8 cellular contexts compared by ENCODE assay signal in the genomic region with DNA sequence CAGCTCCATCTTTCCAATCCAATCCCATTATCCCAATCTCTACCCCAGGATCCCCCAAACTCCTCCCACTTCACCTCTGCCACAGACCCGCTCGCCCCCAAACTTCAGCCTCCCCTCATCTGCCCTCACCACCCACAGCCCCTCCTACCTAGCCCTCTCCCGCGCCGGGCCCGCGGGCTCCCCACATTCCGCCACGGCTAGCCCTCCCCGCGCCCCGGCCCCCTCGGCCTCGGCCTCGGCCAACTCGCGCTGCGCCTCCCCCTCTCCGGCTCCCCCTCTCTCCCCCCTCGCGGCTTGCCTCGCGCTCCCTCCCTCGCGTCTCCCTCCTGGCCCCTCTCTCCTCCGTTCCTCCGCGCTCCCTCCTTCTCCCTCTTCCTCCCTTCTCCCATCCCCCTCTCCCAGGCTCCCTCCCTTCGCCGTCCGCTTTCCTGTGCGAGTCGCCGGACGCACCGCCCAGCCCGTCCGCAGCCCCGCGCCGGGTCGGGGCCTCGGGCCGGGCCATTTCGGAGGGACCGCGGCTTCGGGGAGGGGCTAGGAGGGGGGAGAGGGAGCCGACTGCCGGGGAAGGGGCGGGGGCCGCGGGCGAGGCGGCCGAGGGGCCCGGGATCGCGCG. TPM values are rescaled to one million over a fixed set of nuclear protein-coding genes. Genes with fewer than 3 reads are reported as not detected.
DNase-seq lines count a peak whose midpoint lies in the region; ATAC-seq and TF ChIP-seq lines count a peak whose summit lies in the region.

A gene with protein sequence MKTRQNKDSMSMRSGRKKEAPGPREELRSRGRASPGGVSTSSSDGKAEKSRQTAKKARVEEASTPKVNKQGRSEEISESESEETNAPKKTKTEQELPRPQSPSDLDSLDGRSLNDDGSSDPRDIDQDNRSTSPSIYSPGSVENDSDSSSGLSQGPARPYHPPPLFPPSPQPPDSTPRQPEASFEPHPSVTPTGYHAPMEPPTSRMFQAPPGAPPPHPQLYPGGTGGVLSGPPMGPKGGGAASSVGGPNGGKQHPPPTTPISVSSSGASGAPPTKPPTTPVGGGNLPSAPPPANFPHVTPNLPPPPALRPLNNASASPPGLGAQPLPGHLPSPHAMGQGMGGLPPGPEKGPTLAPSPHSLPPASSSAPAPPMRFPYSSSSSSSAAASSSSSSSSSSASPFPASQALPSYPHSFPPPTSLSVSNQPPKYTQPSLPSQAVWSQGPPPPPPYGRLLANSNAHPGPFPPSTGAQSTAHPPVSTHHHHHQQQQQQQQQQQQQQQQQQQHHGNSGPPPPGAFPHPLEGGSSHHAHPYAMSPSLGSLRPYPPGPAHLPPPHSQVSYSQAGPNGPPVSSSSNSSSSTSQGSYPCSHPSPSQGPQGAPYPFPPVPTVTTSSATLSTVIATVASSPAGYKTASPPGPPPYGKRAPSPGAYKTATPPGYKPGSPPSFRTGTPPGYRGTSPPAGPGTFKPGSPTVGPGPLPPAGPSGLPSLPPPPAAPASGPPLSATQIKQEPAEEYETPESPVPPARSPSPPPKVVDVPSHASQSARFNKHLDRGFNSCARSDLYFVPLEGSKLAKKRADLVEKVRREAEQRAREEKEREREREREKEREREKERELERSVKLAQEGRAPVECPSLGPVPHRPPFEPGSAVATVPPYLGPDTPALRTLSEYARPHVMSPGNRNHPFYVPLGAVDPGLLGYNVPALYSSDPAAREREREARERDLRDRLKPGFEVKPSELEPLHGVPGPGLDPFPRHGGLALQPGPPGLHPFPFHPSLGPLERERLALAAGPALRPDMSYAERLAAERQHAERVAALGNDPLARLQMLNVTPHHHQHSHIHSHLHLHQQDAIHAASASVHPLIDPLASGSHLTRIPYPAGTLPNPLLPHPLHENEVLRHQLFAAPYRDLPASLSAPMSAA (N-terminal part only) (plus strand): TSS at position 581 of the 613 bp plus-strand sequence. CDS start 6,043 bp downstream, outside the sequence.

- H3K36me3 ChIP-seq in WERI-Rb-1: peaks cover 31% of the 10 kb centered on the region
- peaks cover 3% of the 10 kb centered on the region for H3K36me3 ChIP-seq in ectodermal cell (ENCODE audit: control insufficient read depth, insufficient read depth, low read length)
- no peaks in the 10 kb centered on the region for H3K36me3 ChIP-seq in liver (ENCODE audit: control insufficient read depth in 4 of 4, insufficient read depth in 3 of 4, low read depth in 1 of 4, low read length in 3 of 4)

- H3K4me1 Mint-ChIP-seq in stimulated activated memory B cell treated with anti-CD40 and anti-IgM and Interleukin-4, amounts not matched to agents 10 μg/mL and 1 μg/mL and 100 μg/mL, for 72 hours: peaks cover 74% of the 10 kb centered on the region

- peaks cover 5% of the 10 kb centered on the region for H3K36me3 Mint-ChIP-seq in stimulated activated memory B cell treated with anti-CD40 and anti-IgM and Interleukin-4, amounts not matched to agents 10 μg/mL and 1 μg/mL and 100 μg/mL, for 72 hours

- H3K27me3 Mint-ChIP-seq in stimulated activated memory B cell treated with anti-CD40 and anti-IgM and Interleukin-4, amounts not matched to agents 10 μg/mL and 1 μg/mL and 100 μg/mL, for 72 hours: no peaks in the 10 kb centered on the region

- peak within 1 kb of the TSS; percentile 91 for H3K4me3 Mint-ChIP-seq in stimulated activated memory B cell treated with anti-CD40 and anti-IgM and Interleukin-4, amounts not matched to agents 10 μg/mL and 1 μg/mL and 100 μg/mL, for 72 hours

- no peaks in the 10 kb centered on the region for H3K27me3 ChIP-seq in WERI-Rb-1 (ENCODE audit: insufficient read depth, low read depth, severe bottlenecking)
- no peaks in the 10 kb centered on the region for H3K27me3 ChIP-seq in ectodermal cell (ENCODE audit: control insufficient read depth, insufficient read depth, low read length, poor library complexity, severe bottlenecking)
- no peaks in the 10 kb centered on the region for H3K27me3 ChIP-seq in liver (ENCODE audit: control insufficient read depth in 4 of 4, insufficient read depth in 4 of 4, low read length in 3 of 4)

- H3K27ac ChIP-seq in WERI-Rb-1 (peak within 1 kb of the TSS; percentile 94), ectodermal cell (ENCODE audit: insufficient read depth, low read depth, low read length, poor library complexity, severe bottlenecking) (peak within 1 kb of the TSS; percentile 75), liver (ENCODE audit: low read depth in 1 of 2, low read length in 2 of 2) (peak within 1 kb of the TSS; percentile 89 to 93)

- TF ChIP-seq CTCF in WERI-Rb-1 (IDR thresholded peaks at IDR 0.05; ENCODE audit: low read depth, low read length): no peak
- TF ChIP-seq CTCF in liver (IDR thresholded peaks at IDR 0.05; ENCODE audit: low read depth, low read length, missing input control): no peak

- peak within 1 kb of the TSS; percentile 92 for H3K27ac Mint-ChIP-seq in stimulated activated memory B cell treated with anti-CD40 and anti-IgM and Interleukin-4, amounts not matched to agents 10 μg/mL and 1 μg/mL and 100 μg/mL, for 72 hours

- WGBS in ectodermal cell, 2 experiments: 0% methylated on average over 60 of the region's 60 CpGs
- under 1% methylated on average over 60 of the region's 60 CpGs for WGBS in liver

- TF ChIP-seq RAD21 in liver (IDR thresholded peaks at IDR 0.05): no peak

- H3K4me3 ChIP-seq in WERI-Rb-1 (ENCODE audit: low read depth, low read length) (peak within 1 kb of the TSS; percentile 71), ectodermal cell (ENCODE audit: insufficient read depth, low read depth, low read length) (peak within 1 kb of the TSS; percentile 84), liver (ENCODE audit: low read depth in 1 of 3, low read length in 3 of 3) (peak within 1 kb of the TSS; percentile 78 to 88 (median 80))

- no peaks in the 10 kb centered on the region for H3K9me3 ChIP-seq in WERI-Rb-1 (ENCODE audit: severe bottlenecking)
- no peaks in the 10 kb centered on the region for H3K9me3 ChIP-seq in ectodermal cell (ENCODE audit: control insufficient read depth, low read length)
- no peaks in the 10 kb centered on the region for H3K9me3 ChIP-seq in liver (ENCODE audit: control insufficient read depth in 4 of 4, low read length in 3 of 4)

- no peaks in the 10 kb centered on the region for H3K9me3 Mint-ChIP-seq in stimulated activated memory B cell treated with anti-CD40 and anti-IgM and Interleukin-4, amounts not matched to agents 10 μg/mL and 1 μg/mL and 100 μg/mL, for 72 hours

- H3K4me1 ChIP-seq in ectodermal cell (ENCODE audit: control insufficient read depth, insufficient read depth, low read length) (peaks cover 36% of the 10 kb centered on the region), liver (ENCODE audit: control insufficient read depth in 4 of 4, insufficient read depth in 4 of 4, low read length in 3 of 4) (peaks cover 9 to 60% (median 50%) of the 10 kb centered on the region in 4 donors)

- peak within 1 kb of the TSS; percentile 35 to 66 for H3K9ac ChIP-seq in liver (ENCODE audit: low read depth in 1 of 2, low read length in 2 of 2)

- peak; percentile 64 for ATAC-seq in stimulated activated memory B cell treated with anti-CD40 and anti-IgM and Interleukin-4, amounts not matched to agents 10 μg/mL and 1 μg/mL and 100 μg/mL, for 72 hours

- peak; percentile 19 for DNase-seq in DMS153 (lab: John Stamatoyannopoulos, UW)
- no peak for DNase-seq in DMS153 treated with DMSO at 0.1 percent for 48 hours (lab: John Stamatoyannopoulos, UW; ENCODE audit: unreplicated experiment)
- peak; percentile 19 for DNase-seq in MV-4-11 (lab: John Stamatoyannopoulos, UW)
- DNase-seq in WERI-Rb-1: peak; percentile 87
- no peak for DNase-seq in NK-92 (lab: John Stamatoyannopoulos, UW; ENCODE audit: unreplicated experiment)

TF ChIP-seq in liver, 16 proteins besides CTCF, POLR2A, EP300 and RAD21:
- TF ChIP-seq, protein P1, sequence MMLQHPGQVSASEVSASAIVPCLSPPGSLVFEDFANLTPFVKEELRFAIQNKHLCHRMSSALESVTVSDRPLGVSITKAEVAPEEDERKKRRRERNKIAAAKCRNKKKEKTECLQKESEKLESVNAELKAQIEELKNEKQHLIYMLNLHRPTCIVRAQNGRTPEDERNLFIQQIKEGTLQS (IDR thresholded peaks at IDR 0.05): no peak
- TF ChIP-seq, protein P2, sequence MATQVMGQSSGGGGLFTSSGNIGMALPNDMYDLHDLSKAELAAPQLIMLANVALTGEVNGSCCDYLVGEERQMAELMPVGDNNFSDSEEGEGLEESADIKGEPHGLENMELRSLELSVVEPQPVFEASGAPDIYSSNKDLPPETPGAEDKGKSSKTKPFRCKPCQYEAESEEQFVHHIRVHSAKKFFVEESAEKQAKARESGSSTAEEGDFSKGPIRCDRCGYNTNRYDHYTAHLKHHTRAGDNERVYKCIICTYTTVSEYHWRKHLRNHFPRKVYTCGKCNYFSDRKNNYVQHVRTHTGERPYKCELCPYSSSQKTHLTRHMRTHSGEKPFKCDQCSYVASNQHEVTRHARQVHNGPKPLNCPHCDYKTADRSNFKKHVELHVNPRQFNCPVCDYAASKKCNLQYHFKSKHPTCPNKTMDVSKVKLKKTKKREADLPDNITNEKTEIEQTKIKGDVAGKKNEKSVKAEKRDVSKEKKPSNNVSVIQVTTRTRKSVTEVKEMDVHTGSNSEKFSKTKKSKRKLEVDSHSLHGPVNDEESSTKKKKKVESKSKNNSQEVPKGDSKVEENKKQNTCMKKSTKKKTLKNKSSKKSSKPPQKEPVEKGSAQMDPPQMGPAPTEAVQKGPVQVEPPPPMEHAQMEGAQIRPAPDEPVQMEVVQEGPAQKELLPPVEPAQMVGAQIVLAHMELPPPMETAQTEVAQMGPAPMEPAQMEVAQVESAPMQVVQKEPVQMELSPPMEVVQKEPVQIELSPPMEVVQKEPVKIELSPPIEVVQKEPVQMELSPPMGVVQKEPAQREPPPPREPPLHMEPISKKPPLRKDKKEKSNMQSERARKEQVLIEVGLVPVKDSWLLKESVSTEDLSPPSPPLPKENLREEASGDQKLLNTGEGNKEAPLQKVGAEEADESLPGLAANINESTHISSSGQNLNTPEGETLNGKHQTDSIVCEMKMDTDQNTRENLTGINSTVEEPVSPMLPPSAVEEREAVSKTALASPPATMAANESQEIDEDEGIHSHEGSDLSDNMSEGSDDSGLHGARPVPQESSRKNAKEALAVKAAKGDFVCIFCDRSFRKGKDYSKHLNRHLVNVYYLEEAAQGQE (IDR thresholded peaks at IDR 0.05): peak; percentile 17

RNA-seq across cellular contexts. Expression of the gene that starts here (rescaled TPM):
- 138 TPM for polyA plus RNA-seq in ectodermal cell (2013, experiment 1 of 4)
- polyA plus RNA-seq in ectodermal cell (2013, experiment 2 of 4): 139 TPM
- polyA plus RNA-seq in ectodermal cell (2013, experiment 3 of 4): 126 TPM
- polyA plus RNA-seq in ectodermal cell (2013, experiment 4 of 4): 147 TPM
- 10 to 100 TPM in 1 of 2 donors, 1 to 10 TPM in 1; 3.6 to 10.2 TPM for total RNA-seq in liver
- 10 to 100 TPM in 1 of 2 donors, 1 to 10 TPM in 1; 5.6 to 12.6 TPM for polyA plus RNA-seq in liver

Comparison
In these comparisons a context has a peak if more than half of its experiments do, and no peak if none do; other contexts are left out.
1. DNase-seq: peak in DMS153 (single experiment), MV-4-11 (single experiment) and WERI-Rb-1 (single experiment); none in DMS153 treated with DMSO at 0.1 percent for 48 hours (single experiment) and NK-92 (single experiment).
2. Peak in every context shown above with its lines, with median percentiles within 50 percentile points of each other: H3K27ac ChIP-seq and H3K4me3 ChIP-seq.